ENCODE assay signal across 10 cellular contexts in the genomic region with DNA sequence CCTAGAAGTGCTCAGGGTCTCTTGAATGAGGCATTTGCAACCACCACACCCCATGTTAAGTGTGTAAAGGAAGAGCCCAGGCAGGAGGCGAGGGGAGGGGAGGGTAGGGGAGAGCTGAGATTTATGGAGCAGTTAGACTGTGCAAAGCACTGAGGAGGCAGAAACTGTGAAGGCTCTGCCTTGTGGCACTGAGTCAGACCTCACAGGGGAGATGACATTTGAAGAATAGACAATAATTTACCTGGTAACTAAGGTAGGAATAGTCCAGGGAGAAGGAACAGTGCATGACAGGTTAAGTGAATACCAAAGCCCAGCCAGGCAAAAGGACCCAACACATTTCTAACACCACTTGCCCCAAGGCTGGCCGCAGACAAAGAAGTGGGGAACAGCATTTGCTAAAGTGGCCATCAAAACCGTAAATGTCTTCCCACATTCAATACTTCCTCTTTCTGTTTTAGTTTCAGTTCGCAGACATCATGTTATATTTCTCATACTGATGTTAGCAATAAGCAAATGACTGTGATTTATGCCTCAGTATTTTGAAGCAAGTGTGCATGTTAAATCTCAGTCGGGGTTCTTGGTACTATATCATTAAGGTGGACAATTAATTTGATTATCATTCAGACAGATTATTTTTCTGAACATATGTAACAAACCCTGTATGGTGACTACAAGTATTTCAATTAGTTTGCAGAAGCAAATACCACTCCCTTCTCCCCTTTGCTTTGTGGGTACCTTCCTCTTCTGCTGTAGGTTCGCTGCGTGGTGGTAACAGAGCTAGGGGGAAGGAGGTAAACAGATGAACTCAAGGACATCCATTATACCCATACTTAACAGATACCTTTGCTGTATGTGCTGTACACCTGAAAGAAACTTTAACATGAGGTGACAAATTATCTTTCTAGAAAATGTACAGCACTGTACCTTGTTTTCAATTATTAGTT. TPM values are rescaled to one million over a fixed set of nuclear protein-coding genes. Genes with fewer than 3 reads are reported as not detected.
DNase-seq lines count a peak whose midpoint lies in the region; ATAC-seq and TF ChIP-seq lines count a peak whose summit lies in the region.
"Had no signal": no experiment of that assay in that cellular context is flagged by ENCODE, and none has a peak within 500 bp of the region (broad histone marks: within the 10 kb centered on the region; RNA-seq: fewer than 3 reads in every experiment).

No MANE protein-coding gene starts in this region.

- no peak for TF ChIP-seq EP300 in tibial nerve (IDR thresholded peaks at IDR 0.05)
- no peak for TF ChIP-seq EP300 in stomach (IDR thresholded peaks at IDR 0.05)

- H3K4me1 Mint-ChIP-seq in activated CD4-positive, alpha-beta memory T cell treated with anti-CD3 and anti-CD28 coated beads, Interleukin-2, amount 10 ng/mL, durations not matched to agents 7 days and 5 days: peaks cover 2% of the 10 kb centered on the region
- H3K4me1 Mint-ChIP-seq: central memory CD8-positive, alpha-beta T cell had no signal

- TF ChIP-seq POLR2A in tibial nerve (IDR thresholded peaks at IDR 0.05): no peak
- TF ChIP-seq POLR2A in stomach (IDR thresholded peaks at IDR 0.05): no peak

- no peaks in the 10 kb centered on the region for H3K9me3 Mint-ChIP-seq in activated CD4-positive, alpha-beta memory T cell treated with anti-CD3 and anti-CD28 coated beads, Interleukin-2, amount 10 ng/mL, durations not matched to agents 7 days and 5 days

- no peak overlapping the region for H3K4me3 ChIP-seq in tibial nerve
- no peak overlapping the region for H3K4me3 ChIP-seq in stomach
- no peak overlapping the region for H3K4me3 ChIP-seq in aorta (ENCODE audit: low read length in 2 of 2)

- H3K27me3 ChIP-seq in tibial nerve: no peaks in the 10 kb centered on the region
- H3K27me3 ChIP-seq in stomach: no peaks in the 10 kb centered on the region
- no peaks in the 10 kb centered on the region for H3K27me3 ChIP-seq in aorta (ENCODE audit: control insufficient read depth in 1 of 2, insufficient read depth in 2 of 2, low read length in 1 of 2)

- DNase-seq in kidney tubule cell (ENCODE audit: low spot score) (peak; percentile 77), tibial nerve (ENCODE audit: low spot score in 2 of 2) (no peak), stomach (no peak), aorta (no peak)
- DNase-seq in activated CD4-positive, alpha-beta memory T cell treated with anti-CD3 and anti-CD28 coated beads, Interleukin-2, amount 10 ng/mL, durations not matched to agents 7 days and 5 days: no peak
- DNase-seq: NCI-H2107 had no signal

- TF ChIP-seq CTCF in tibial nerve (IDR thresholded peaks at IDR 0.05): no peak
- no peak for TF ChIP-seq CTCF in stomach (IDR thresholded peaks at IDR 0.05)

- H3K4me3 Mint-ChIP-seq in activated CD4-positive, alpha-beta memory T cell treated with anti-CD3 and anti-CD28 coated beads, Interleukin-2, amount 10 ng/mL, durations not matched to agents 7 days and 5 days: no peak overlapping the region
- H3K4me3 Mint-ChIP-seq: central memory CD8-positive, alpha-beta T cell had no signal

- H3K9me3 ChIP-seq in tibial nerve: no peaks in the 10 kb centered on the region
- H3K9me3 ChIP-seq in stomach: no peaks in the 10 kb centered on the region
- no peaks in the 10 kb centered on the region for H3K9me3 ChIP-seq in aorta (ENCODE audit: control insufficient read depth, low read length)

- POLR2A ChIA-PET in activated CD4-positive, alpha-beta memory T cell treated with anti-CD3 and anti-CD28 coated beads, Interleukin-2, amount 10 ng/mL, durations not matched to agents 7 days and 5 days (lab: Charles Lee): no interaction called here

- ATAC-seq in GM18520 (IDR thresholded peaks at IDR 0.05; ENCODE audit: unreplicated experiment) (peak; percentile 95), GM21737 (IDR thresholded peaks at IDR 0.05; ENCODE audit: unreplicated experiment) (peak; percentile 87), HG03469 (IDR thresholded peaks at IDR 0.05; ENCODE audit: unreplicated experiment) (peak; percentile 98), aorta (ENCODE audit: low FRiP score) (no peak)

- H3K27ac ChIP-seq in tibial nerve (no peak overlapping the region), stomach (no peak overlapping the region), aorta (ENCODE audit: low read depth in 1 of 2, low read length in 2 of 2) (no peak overlapping the region)

- H3K27me3 Mint-ChIP-seq in activated CD4-positive, alpha-beta memory T cell treated with anti-CD3 and anti-CD28 coated beads, Interleukin-2, amount 10 ng/mL, durations not matched to agents 7 days and 5 days: no peaks in the 10 kb centered on the region
- H3K27me3 Mint-ChIP-seq: central memory CD8-positive, alpha-beta T cell had no signal

- no peaks in the 10 kb centered on the region for H3K36me3 ChIP-seq in tibial nerve
- no peaks in the 10 kb centered on the region for H3K36me3 ChIP-seq in stomach
- no peaks in the 10 kb centered on the region for H3K36me3 ChIP-seq in aorta (ENCODE audit: control insufficient read depth in 1 of 2, insufficient read depth in 2 of 2, low read length in 1 of 2)

- no peak overlapping the region for H3K27ac Mint-ChIP-seq in activated CD4-positive, alpha-beta memory T cell treated with anti-CD3 and anti-CD28 coated beads, Interleukin-2, amount 10 ng/mL, durations not matched to agents 7 days and 5 days

- no peaks in the 10 kb centered on the region for H3K36me3 Mint-ChIP-seq in activated CD4-positive, alpha-beta memory T cell treated with anti-CD3 and anti-CD28 coated beads, Interleukin-2, amount 10 ng/mL, durations not matched to agents 7 days and 5 days (ENCODE audit: low read depth)

- H3K4me1 ChIP-seq in tibial nerve (no peaks in the 10 kb centered on the region), stomach (no peaks in the 10 kb centered on the region), aorta (ENCODE audit: control insufficient read depth in 1 of 2, insufficient read depth in 2 of 2, low read length in 2 of 2) (no peaks in the 10 kb centered on the region)

- CTCF ChIA-PET in activated CD4-positive, alpha-beta memory T cell treated with anti-CD3 and anti-CD28 coated beads, Interleukin-2, amount 10 ng/mL, durations not matched to agents 7 days and 5 days (lab: Charles Lee): no interaction called here

- 80 to 85% methylated on average over 7 of the region's 7 CpGs for WGBS in tibial nerve, 2 donors
- WGBS in stomach, 5 donors: 51 to 72% (median 63%) methylated on average over 7 of the region's 7 CpGs
- 64 to 65% methylated on average over 7 of the region's 7 CpGs for WGBS in aorta, 2 donors

- intact Hi-C loops in stomach (cut with DNase I; ENCODE audit: low total_unique reads) (no loop called here), aorta (cut with DNase I) (no loop called here)

RNA-seq across cellular contexts. Expression of gene CDH20, which starts 27.5 kb away (rescaled TPM):
- total RNA-seq in tibial nerve (1 to 10 TPM in 1 of 4 donors, under 1 TPM in 2, not detected in 1; 0.39 to 1.0 (median 0.90) TPM), stomach (1 to 10 TPM in 1 of 5 donors, under 1 TPM in 1, not detected in 3; 0.43 to 1.5 TPM), aorta (not detected)
- not detected for total RNA-seq in activated CD4-positive, alpha-beta memory T cell treated with anti-CD3 and anti-CD28 coated beads, Interleukin-2, amount 10 ng/mL, durations not matched to agents 7 days and 5 days
- polyA plus RNA-seq in stomach (under 1 TPM in 1 of 3 donors, not detected in 2; 0.15 TPM), aorta (under 1 TPM in 1 of 2 donors, not detected in 1; 0.10 TPM)
